1 cellular context compared by ENCODE assay signal in the genomic region with DNA sequence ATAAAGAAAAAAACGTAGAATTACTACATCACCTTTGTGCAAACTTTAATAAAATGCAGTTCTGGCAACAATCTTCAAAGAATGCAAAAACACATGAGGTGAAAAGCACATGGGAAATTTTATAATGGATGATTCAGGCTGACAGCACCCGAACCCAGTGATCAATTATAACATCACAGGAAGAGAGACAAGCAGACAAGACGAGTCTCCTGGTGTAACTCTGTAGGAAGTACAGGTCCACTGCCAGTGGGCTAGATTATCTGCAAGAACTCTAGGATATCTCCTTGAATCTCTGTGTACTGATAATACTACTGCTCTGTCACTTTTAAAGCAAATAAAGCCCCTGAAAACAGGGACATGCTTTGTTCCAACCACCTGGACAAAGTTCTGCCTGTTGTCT.
TF ChIP-seq lines count a peak whose summit lies in the region.

No MANE protein-coding gene starts in this region.

TF ChIP-seq in endothelial cell of umbilical vein, 7 proteins besides CTCF, POLR2A, EP300 and RAD21:
- no peak for TF ChIP-seq JUN (IDR thresholded peaks at IDR 0.05; ENCODE audit: borderline replicate concordance, insufficient read depth, insufficient read length, low read depth)
- TF ChIP-seq, protein P1, sequence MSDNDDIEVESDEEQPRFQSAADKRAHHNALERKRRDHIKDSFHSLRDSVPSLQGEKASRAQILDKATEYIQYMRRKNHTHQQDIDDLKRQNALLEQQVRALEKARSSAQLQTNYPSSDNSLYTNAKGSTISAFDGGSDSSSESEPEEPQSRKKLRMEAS (IDR thresholded peaks at IDR 0.05; ENCODE audit: insufficient read depth, insufficient read length), result no peak
